20 cellular contexts compared by ENCODE assay signal in genomic region chr2:55720417-55720816, GRCh38.
"Had no signal": no experiment of that assay in that cellular context is flagged by ENCODE, and none has a peak within 500 bp of the region (broad histone marks: within the 10 kb centered on the region; RNA-seq: fewer than 3 reads in every experiment).

No MANE protein-coding gene starts in this region.

- H3K4me3 ChIP-seq: cardiac muscle cell, heart left ventricle, left ventricle myocardium inferior, ovary, psoas muscle, right atrium auricular region, thoracic aorta had no signal

- DNase-seq: activated CD4-positive, alpha-beta T cell treated with anti-CD3 and anti-CD28 coated beads for 4 hours; activated CD4-positive, alpha-beta T cell treated with anti-CD3 and anti-CD28 coated beads, Interleukin-2, amount 50 U/mL, for 48 hours; activated CD4-positive, CD25-positive, alpha-beta regulatory T cell; activated effector memory CD4-positive, alpha-beta T cell treated with Interleukin-2 at 50 U/mL for 16 hours; activated naive CD4-positive, alpha-beta T cell treated with anti-CD3 and anti-CD28 coated beads for 36 hours; activated T-cell treated with anti-CD3 and anti-CD28 coated beads, Interleukin-2, amount 50 U/mL, for 48 hours; effector CD4-positive, alpha-beta T cell; heart left ventricle; left ventricle myocardium inferior; midbrain; natural killer cell; ovary; psoas muscle; stimulated activated CD4-positive, alpha-beta T cell treated with anti-CD3 and anti-CD28 coated beads, Interleukin-4, amount 100 ng/mL, for 24 hours; stimulated activated naive CD4-positive, alpha-beta T cell treated with Interleukin-2 at 50 U/mL for 16 hours; T-helper 17 cell had no signal

- FAIRE-seq: endometrium had no signal

- ATAC-seq: heart left ventricle, natural killer cell, psoas muscle, T-helper 17 cell had no signal

- H3K27me3 ChIP-seq: cardiac muscle cell, heart left ventricle, ovary, right atrium auricular region had no signal

- H3K36me3 ChIP-seq: cardiac muscle cell, heart left ventricle, left ventricle myocardium inferior, ovary, right atrium auricular region, thoracic aorta had no signal

- H3K4me1 ChIP-seq: heart left ventricle, left ventricle myocardium inferior, psoas muscle, right atrium auricular region had no signal

- H3K27ac ChIP-seq: cardiac muscle cell, heart left ventricle, left ventricle myocardium inferior, ovary, psoas muscle, right atrium auricular region, thoracic aorta had no signal

- H3K9me3 ChIP-seq: heart left ventricle, left ventricle myocardium inferior, ovary, psoas muscle, right atrium auricular region, thoracic aorta had no signal
